In genomic region chr17:82245144-82246039, GRCh38 we compare ENCODE assay signal across 11 cellular contexts. TPM values are rescaled to one million over a fixed set of nuclear protein-coding genes. Genes with fewer than 3 reads are reported as not detected.
DNase-seq lines count a peak whose midpoint lies in the region; ATAC-seq, FAIRE-seq and TF ChIP-seq lines count a peak whose summit lies in the region.
"Had no signal": no experiment of that assay in that cellular context is flagged by ENCODE, and none has a peak within 500 bp of the region (broad histone marks: within the 10 kb centered on the region; RNA-seq: fewer than 3 reads in every experiment).

No MANE protein-coding gene starts in this region.

- H3K27me3 ChIP-seq in GM12878 (replicated peaks in 1 of 2; ENCODE audit: control insufficient read depth in 2 of 2, insufficient read depth in 2 of 2, low read length in 1 of 2), result no peaks in the 10 kb centered on the region

- H3K9ac ChIP-seq in GM12878 (ENCODE audit: control insufficient read depth, insufficient read depth, low read length), result no peak overlapping the region

- no peaks in the 10 kb centered on the region for H3K79me2 ChIP-seq in GM12878 (ENCODE audit: control insufficient read depth, insufficient read depth, low read length)

- SMC1A ChIA-PET in GM12878 (lab: Charles Lee; ENCODE audit: uncharacterized antibody, unreplicated experiment), result no interaction called here

- no peak for DNase-seq in A549 (ENCODE audit: low read depth in 1 of 2, low spot score in 1 of 2)
- no peak for DNase-seq in GM12878 (ENCODE audit: low read depth, low spot score)
- DNase-seq in natural killer cell treated with Interleukin-12 subunit alpha and Interleukin-12 subunit beta and Interleukin-15 and Interleukin-18, amount 100 ng/mL, for 72 hours (ENCODE audit: low spot score), result no peak
- no peak for DNase-seq in NCI-H524 treated with DMSO at 0.1 percent for 48 hours (lab: John Stamatoyannopoulos, UW)
- no peak for DNase-seq in omental fat pad (ENCODE audit: low spot score)
- no peak for DNase-seq in osteocyte (ENCODE audit: extremely low spot score, unreplicated experiment)
- DNase-seq: activated CD4-positive, alpha-beta T cell treated with anti-CD3 and anti-CD28 coated beads for 48 hours; NCI-H510A; SHP77 treated with DMSO at 0.1 percent for 48 hours had no signal

- H2AFZ ChIP-seq in GM12878 (ENCODE audit: control insufficient read depth, low read depth, low read length), result no peak overlapping the region

- H4K20me1 ChIP-seq in GM12878 (ENCODE audit: control insufficient read depth, insufficient read depth), result peaks cover 5% of the 10 kb centered on the region

- TF ChIP-seq EP300 in A549 (IDR thresholded peaks at IDR 0.05) (no peak), GM12878 (IDR thresholded peaks at IDR 0.05; ENCODE audit: borderline replicate concordance in 1 of 2, control insufficient read depth in 1 of 2, low read depth in 2 of 2, low read length in 2 of 2) (no peak)

- peaks cover 25 to 63% of the 10 kb centered on the region in 2 donors for H3K4me1 Mint-ChIP-seq in natural killer cell treated with Interleukin-12 subunit alpha and Interleukin-12 subunit beta and Interleukin-15 and Interleukin-18, amount 100 ng/mL, for 72 hours (ENCODE audit: low read depth in 2 of 2)
- peaks cover 49% of the 10 kb centered on the region for H3K4me1 Mint-ChIP-seq in osteocyte (ENCODE audit: unreplicated experiment)

- H3K27me3 Mint-ChIP-seq in natural killer cell treated with Interleukin-12 subunit alpha and Interleukin-12 subunit beta and Interleukin-15 and Interleukin-18, amount 100 ng/mL, for 72 hours, result no peaks in the 10 kb centered on the region
- no peaks in the 10 kb centered on the region for H3K27me3 Mint-ChIP-seq in osteocyte (ENCODE audit: unreplicated experiment)

- 94% methylated on average over 47 of the region's 47 CpGs for WGBS in A549 (ENCODE audit: missing lambda C conversion rate)
- WGBS in GM12878 (ENCODE audit: insufficient coverage, insufficient replicate concordance, low lambda C conversion rate, missing lambda C conversion rate), result 92% methylated on average over 47 of the region's 47 CpGs

- no TSS peak for BruUV-seq in GM12878 (replicated peaks; lab: Mats Ljungman, UMichigan)

- no peak for TF ChIP-seq POLR2A in A549 (IDR thresholded peaks at IDR 0.05; ENCODE audit: low read length)
- TF ChIP-seq POLR2A in GM19193 (IDR thresholded peaks at IDR 0.05; ENCODE audit: extremely low read depth, insufficient read depth, insufficient read length), result peak; percentile 17
- peak; percentile 75 for TF ChIP-seq POLR2A in GM12878 (IDR thresholded peaks at IDR 0.05; ENCODE audit: low read depth, low read length)

- no peak overlapping the region for H3K4me2 ChIP-seq in A549
- no peak overlapping the region for H3K4me2 ChIP-seq in GM12878 (ENCODE audit: control insufficient read depth, insufficient read depth)

- in situ Hi-C loops in GM12878 (cut with MboI), result no loop called here

- H3K36me3 ChIP-seq in GM12878 (ENCODE audit: control insufficient read depth in 2 of 2, insufficient read depth in 2 of 2, low read length in 1 of 2), result peaks cover 29 to 65% of the 10 kb centered on the region in 2 experiments

- POLR2A ChIA-PET in A549 (lab: Yijun Ruan, JAX), result interaction anchor here (0.7 to 2.2 kb wide), 4 partner anchors 22 to 43 kb away, joined by 3 to 7 read pairs (median 3); partner anchors contain the start of gene CSNK1D
- POLR2A ChIA-PET in GM12878 (lab: Charles Lee), result no interaction called here

- H3K9me3 Mint-ChIP-seq in natural killer cell treated with Interleukin-12 subunit alpha and Interleukin-12 subunit beta and Interleukin-15 and Interleukin-18, amount 100 ng/mL, for 72 hours, result no peaks in the 10 kb centered on the region
- H3K9me3 Mint-ChIP-seq in osteocyte (ENCODE audit: unreplicated experiment), result no peaks in the 10 kb centered on the region

- no peak for TF ChIP-seq CTCF in A549 (IDR thresholded peaks at IDR 0.05)
- TF ChIP-seq CTCF in GM12878 (IDR thresholded peaks at IDR 0.05 in 2 of 3, conservative IDR thresholded peaks at IDR 0.05 in 1 of 3; ENCODE audit: control insufficient read depth in 2 of 3, extremely low read depth in 1 of 3, insufficient read depth in 1 of 3, low read depth in 3 of 3, low read length in 3 of 3), result no peak
- no peak for TF ChIP-seq CTCF in omental fat pad (IDR thresholded peaks at IDR 0.05)
- TF ChIP-seq CTCF in osteocyte (IDR thresholded peaks at IDR 0.05), result no peak

- peak overlapping the region; percentile 42 to 73 for H3K27ac Mint-ChIP-seq in natural killer cell treated with Interleukin-12 subunit alpha and Interleukin-12 subunit beta and Interleukin-15 and Interleukin-18, amount 100 ng/mL, for 72 hours
- H3K27ac Mint-ChIP-seq in osteocyte (ENCODE audit: unreplicated experiment), result no peak overlapping the region

- CTCF ChIA-PET in A549 (lab: Yijun Ruan, JAX) (interaction anchor here (0.7 to 17.6 kb wide), 23 partner anchors 10 to 215 kb away, joined by 3 to 289 read pairs (median 5); partner anchors contain the start of genes CCDC57, CD7, RAC3 and SECTM1), GM12878 (lab: Yijun Ruan, JAX) (no interaction called here)

- RAD21 ChIA-PET in GM12878 (lab: Charles Lee; ENCODE audit: unreplicated experiment), result no interaction called here

- H3K4me3 ChIP-seq in A549, result no peak overlapping the region
- H3K4me3 ChIP-seq in GM12878, result no peak overlapping the region

- FAIRE-seq in A549 (lab: Jason Lieb, UNC) (no peak), GM12878 (lab: Jason Lieb, UNC) (no peak)

- no peak for TF ChIP-seq RAD21 in A549 (conservative IDR thresholded peaks at IDR 0.05 in 1 of 2, IDR thresholded peaks at IDR 0.05 in 1 of 2)
- no peak for TF ChIP-seq RAD21 in GM12878 (IDR thresholded peaks at IDR 0.05; ENCODE audit: insufficient read depth, low read depth, low read length)

- no peak overlapping the region for H3K4me3 Mint-ChIP-seq in natural killer cell treated with Interleukin-12 subunit alpha and Interleukin-12 subunit beta and Interleukin-15 and Interleukin-18, amount 100 ng/mL, for 72 hours
- H3K4me3 Mint-ChIP-seq in osteocyte (ENCODE audit: unreplicated experiment), result no peak overlapping the region

- peaks cover 26% of the 10 kb centered on the region for H3K36me3 Mint-ChIP-seq in natural killer cell treated with Interleukin-12 subunit alpha and Interleukin-12 subunit beta and Interleukin-15 and Interleukin-18, amount 100 ng/mL, for 72 hours
- H3K36me3 Mint-ChIP-seq in osteocyte (ENCODE audit: unreplicated experiment), result peaks cover 41% of the 10 kb centered on the region

- H3K27ac ChIP-seq in A549 (peak overlapping the region; percentile 72 to 85; a peak in 5 of 6 replicates), GM12878 (ENCODE audit: control insufficient read depth, insufficient read depth) (no peak overlapping the region)

- peaks cover 83% of the 10 kb centered on the region for H3K4me1 ChIP-seq in A549
- H3K4me1 ChIP-seq in GM12878 (ENCODE audit: control insufficient read depth, insufficient read depth, low read length), result peaks cover 14% of the 10 kb centered on the region

- no peak for ATAC-seq in A549
- no peak for ATAC-seq in GM12878
- no peak for ATAC-seq in natural killer cell treated with Interleukin-12 subunit alpha and Interleukin-12 subunit beta and Interleukin-15 and Interleukin-18, amount 100 ng/mL, for 72 hours
- ATAC-seq in omental fat pad (ENCODE audit: low FRiP score), result no peak
- no peak for ATAC-seq in HG03196 (IDR thresholded peaks at IDR 0.05; ENCODE audit: unreplicated experiment)

- intact Hi-C loops in GM12878 (cut with micrococcal nuclease; ENCODE audit: unreplicated experiment), result no loop called here

- H3K9me3 ChIP-seq in A549 (no peaks in the 10 kb centered on the region), GM12878 (replicated peaks; ENCODE audit: control insufficient read depth, insufficient read depth, low read length) (no peaks in the 10 kb centered on the region)

RNA-seq across cellular contexts. Expression of gene SLC16A3, which starts 16.6 kb away (rescaled TPM):
- polyA plus RNA-seq in A549 (2011; rRNA removed), result 28.6 and 40.0 TPM in 2 replicates
- polyA plus RNA-seq in A549 (2012; cell fraction: cytosol; rRNA removed), result 53.6 and 113 TPM in 2 replicates
- polyA plus RNA-seq in A549 (2012; cell fraction: nucleus; rRNA removed), result 108 and 156 TPM in 2 replicates
- polyA plus RNA-seq in A549 (2017; fragmentation: RNase III; extraction: RNeasy Plus Mini Kit Qiagen cat#74134 plus additional on column Dnase treatment), result 77.9 to 97.7 TPM (median 90.9 TPM) in 3 replicates
- polyA minus RNA-seq in A549 (2011; rRNA and poly(A)+ RNA removed), result 31.5 TPM in 2 replicates
- 264 and 312 TPM in 2 replicates for total RNA-seq in GM12878 (2013; cell fraction: nucleolus; rRNA removed)
- total RNA-seq in GM12878 (2014; rRNA removed), result 33.4 and 37.8 TPM in 2 replicates
- 10.2 and 10.3 TPM in 2 replicates for total RNA-seq in GM12878 (2014; rRNA removed; fragmentation: Illumina TruSeq; extraction: Trizol)
- total RNA-seq in GM12878 (2021), result 46.5 and 49.5 TPM in 2 replicates
- 24.0 TPM for polyA plus RNA-seq in GM12878 (2011; ENCODE audit: low read depth)
- 18.0 and 44.4 TPM in 2 replicates for polyA plus RNA-seq in GM12878 (2011; rRNA removed)
- polyA plus RNA-seq in GM12878 (2011; cell fraction: cytosol; rRNA removed), result 60.2 and 98.5 TPM in 2 replicates
- polyA plus RNA-seq in GM12878 (2011; cell fraction: nucleus; rRNA removed), result 75.2 and 100 TPM in 2 replicates
- polyA plus RNA-seq in GM12878 (2012), result 102 and 145 TPM in 2 replicates
- 0.44 and 4.6 TPM in 2 replicates for polyA plus RNA-seq in GM12878 (2014; fragmentation: Illumina TruSeq; extraction: Trizol)
- 1 to 10 TPM in 1 of 2 experiments, under 1 TPM in 1; 0.10 to 1.2 TPM for polyA plus RNA-seq in GM12878 (2014; fragmentation: Nextera tagmentation; extraction: Ambion mirVana)
- polyA plus RNA-seq in GM12878 (2014; rRNA removed), result 30.0 and 33.0 TPM in 2 replicates
- polyA plus RNA-seq in GM12878 (2016; fragmentation: Nextera tagmentation; extraction: Ambion mirVana), result 1 to 10 TPM; 4.3 to 5.7 TPM
- 47.3 and 89.5 TPM in 2 replicates for polyA minus RNA-seq in GM12878 (2011; rRNA and poly(A)+ RNA removed)
- 32.2 and 37.6 TPM in 2 replicates for polyA minus RNA-seq in GM12878 (2011; cell fraction: cytosol; rRNA and poly(A)+ RNA removed)
- 66.3 and 84.2 TPM in 2 replicates for polyA minus RNA-seq in GM12878 (2011; cell fraction: nucleus; rRNA and poly(A)+ RNA removed)
- total RNA-seq in natural killer cell treated with Interleukin-12 subunit alpha and Interleukin-12 subunit beta and Interleukin-15 and Interleukin-18, amount 100 ng/mL, for 72 hours, result 100 to 1,000 TPM; 241 to 534 TPM
- total RNA-seq in omental fat pad, result 10 to 100 TPM; 25.1 to 68.0 (median 27.5) TPM
- total RNA-seq in osteocyte, result 12.9 and 18.1 TPM in 2 replicates

RNA-seq across cellular contexts. Expression of gene CSNK1D, which starts 28.1 kb away (rescaled TPM):
- polyA plus RNA-seq in A549 (2011; rRNA removed) (130 and 139 TPM in 2 replicates), A549 (2017; fragmentation: RNase III; extraction: RNeasy Plus Mini Kit Qiagen cat#74134 plus additional on column Dnase treatment) (151 to 173 TPM (median 163 TPM) in 3 replicates), GM12878 (2011; rRNA removed) (40.7 and 54.4 TPM in 2 replicates), GM12878 (2014; fragmentation: Illumina TruSeq; extraction: Trizol) (72.5 and 105 TPM in 2 replicates), GM12878 (2014; fragmentation: Nextera tagmentation; extraction: Ambion mirVana) (10 to 100 TPM in 1 of 2 experiments, 1 to 10 TPM in 1; 5.7 to 13.0 TPM), GM12878 (2014; rRNA removed) (74.9 and 90.3 TPM in 2 replicates), GM12878 (2016; fragmentation: Nextera tagmentation; extraction: Ambion mirVana) (10 to 100 TPM; 61.8 to 63.4 TPM)
- polyA plus RNA-seq in A549 (2012; cell fraction: cytosol; rRNA removed), result 182 and 192 TPM in 2 replicates
- polyA plus RNA-seq in A549 (2012; cell fraction: nucleus; rRNA removed), result 734 and 786 TPM in 2 replicates
- polyA minus RNA-seq in A549 (2011; rRNA and poly(A)+ RNA removed), result 105 and 128 TPM in 2 replicates
- total RNA-seq in GM12878 (2013; cell fraction: nucleolus; rRNA removed), result 85.1 and 93.8 TPM in 2 replicates
- total RNA-seq in GM12878 (2014; rRNA removed) (17.3 and 25.0 TPM in 2 replicates), GM12878 (2014; rRNA removed; fragmentation: Illumina TruSeq; extraction: Trizol) (26.4 and 27.8 TPM in 2 replicates), GM12878 (2021) (85.5 and 94.2 TPM in 2 replicates), omental fat pad (100 to 1,000 TPM in 2 of 4 donors, 10 to 100 TPM in 2; 54.7 to 117 (median 98.4) TPM), osteocyte (118 and 124 TPM in 2 replicates)
- polyA plus RNA-seq in GM12878 (2011; ENCODE audit: low read depth), result 42.9 TPM
- polyA plus RNA-seq in GM12878 (2011; cell fraction: cytosol; rRNA removed), result 58.6 and 69.9 TPM in 2 replicates
- polyA plus RNA-seq in GM12878 (2011; cell fraction: nucleus; rRNA removed), result 236 and 302 TPM in 2 replicates
- polyA plus RNA-seq in GM12878 (2012), result 62.0 and 78.9 TPM in 2 replicates
- 53.9 and 56.8 TPM in 2 replicates for polyA minus RNA-seq in GM12878 (2011; rRNA and poly(A)+ RNA removed)
- polyA minus RNA-seq in GM12878 (2011; cell fraction: cytosol; rRNA and poly(A)+ RNA removed), result 25.1 and 26.0 TPM in 2 replicates
- 38.6 and 73.4 TPM in 2 replicates for polyA minus RNA-seq in GM12878 (2011; cell fraction: nucleus; rRNA and poly(A)+ RNA removed)
- 100 to 1,000 TPM; 160 to 215 TPM for total RNA-seq in natural killer cell treated with Interleukin-12 subunit alpha and Interleukin-12 subunit beta and Interleukin-15 and Interleukin-18, amount 100 ng/mL, for 72 hours

RNA-seq across cellular contexts. Expression of gene CCDC57, which starts 32.8 kb away (rescaled TPM):
- polyA plus RNA-seq in A549 (2011; rRNA removed) (16.6 and 18.5 TPM in 2 replicates), A549 (2017; fragmentation: RNase III; extraction: RNeasy Plus Mini Kit Qiagen cat#74134 plus additional on column Dnase treatment) (18.2 to 22.1 TPM (median 18.9 TPM) in 3 replicates), GM12878 (2011; rRNA removed) (16.2 and 30.5 TPM in 2 replicates), GM12878 (2014; fragmentation: Illumina TruSeq; extraction: Trizol) (7.2 and 29.3 TPM in 2 replicates), GM12878 (2014; fragmentation: Nextera tagmentation; extraction: Ambion mirVana) (10 to 100 TPM in 1 of 2 experiments, 1 to 10 TPM in 1; 5.4 to 18.0 TPM), GM12878 (2014; rRNA removed) (123 and 135 TPM in 2 replicates), GM12878 (2016; fragmentation: Nextera tagmentation; extraction: Ambion mirVana) (10 to 100 TPM; 77.2 to 80.3 TPM)
- 24.3 and 29.0 TPM in 2 replicates for polyA plus RNA-seq in A549 (2012; cell fraction: cytosol; rRNA removed)
- 200 and 241 TPM in 2 replicates for polyA plus RNA-seq in A549 (2012; cell fraction: nucleus; rRNA removed)
- 22.3 and 26.3 TPM in 2 replicates for polyA minus RNA-seq in A549 (2011; rRNA and poly(A)+ RNA removed)
- 92.3 and 116 TPM in 2 replicates for total RNA-seq in GM12878 (2013; cell fraction: nucleolus; rRNA removed)
- total RNA-seq in GM12878 (2014; rRNA removed) (43.0 and 49.0 TPM in 2 replicates), GM12878 (2014; rRNA removed; fragmentation: Illumina TruSeq; extraction: Trizol) (36.9 and 42.5 TPM in 2 replicates), GM12878 (2021) (69.1 and 74.1 TPM in 2 replicates), omental fat pad (10 to 100 TPM; 14.8 to 32.0 (median 21.9) TPM), osteocyte (50.8 and 57.9 TPM in 2 replicates)
- polyA plus RNA-seq in GM12878 (2011; ENCODE audit: low read depth), result 82.9 TPM
- polyA plus RNA-seq in GM12878 (2011; cell fraction: cytosol; rRNA removed), result 93.0 and 152 TPM in 2 replicates
- 97.1 and 115 TPM in 2 replicates for polyA plus RNA-seq in GM12878 (2011; cell fraction: nucleus; rRNA removed)
- polyA plus RNA-seq in GM12878 (2012), result 44.5 and 61.4 TPM in 2 replicates
- polyA minus RNA-seq in GM12878 (2011; rRNA and poly(A)+ RNA removed), result 9.0 and 23.6 TPM in 2 replicates
- 7.8 and 11.4 TPM in 2 replicates for polyA minus RNA-seq in GM12878 (2011; cell fraction: cytosol; rRNA and poly(A)+ RNA removed)
- 13.3 and 20.4 TPM in 2 replicates for polyA minus RNA-seq in GM12878 (2011; cell fraction: nucleus; rRNA and poly(A)+ RNA removed)
- total RNA-seq in natural killer cell treated with Interleukin-12 subunit alpha and Interleukin-12 subunit beta and Interleukin-15 and Interleukin-18, amount 100 ng/mL, for 72 hours, result 10 to 100 TPM; 34.0 to 82.2 TPM

Comparison
In these comparisons a context has a peak if more than half of its experiments do, and no peak if none do; other contexts are left out.
1. Of the 24 proteins assayed by ChIP-seq in both GM12878 and A549: peak only in GM12878: POLR2A; only in A549: none; in both: POLR2AphosphoS2; in neither: 22.